Comparison of ENCODE assay signal across 8 cellular contexts in genomic region chr3:71652786-71653419, GRCh38.
DNase-seq lines count a peak whose midpoint lies in the region; ATAC-seq and TF ChIP-seq lines count a peak whose summit lies in the region.

No MANE protein-coding gene starts in this region.

- H3K4me3 ChIP-seq in AG10803 (ENCODE audit: low read length) (no peak overlapping the region), gastroesophageal sphincter (no peak overlapping the region), trophoblast cell (ENCODE audit: low read depth, low read length) (no peak overlapping the region)

- no peak overlapping the region for H2BK12ac ChIP-seq in trophoblast cell (ENCODE audit: low read length)

- H3K4ac ChIP-seq in trophoblast cell (ENCODE audit: low read depth, low read length): no peak overlapping the region

- no peak for TF ChIP-seq POLR2A in gastroesophageal sphincter (IDR thresholded peaks at IDR 0.05)

- H3K9me3 ChIP-seq in gastroesophageal sphincter (no peaks in the 10 kb centered on the region), trophoblast cell (ENCODE audit: insufficient read depth, low read depth, low read length) (no peaks in the 10 kb centered on the region)

- no peaks in the 10 kb centered on the region for H3K27me3 ChIP-seq in gastroesophageal sphincter
- no peaks in the 10 kb centered on the region for H3K27me3 ChIP-seq in trophoblast cell (ENCODE audit: insufficient read depth, low read length)

- DNase-seq in AG10803 (ENCODE audit: low read depth): peak; percentile 64
- DNase-seq in GM13976 (ENCODE audit: low spot score): peak; percentile 44
- DNase-seq in NCI-H2081 treated with DMSO at 0.1 percent for 48 hours (lab: John Stamatoyannopoulos, UW): peak; percentile 30
- peak; percentile 59 for DNase-seq in activated CD4-positive, alpha-beta T cell treated with anti-CD3 and anti-CD28 coated beads, Interleukin-2, amount 10 ng/mL, durations not matched to agents 24 days and 14 days
- peak; percentile 14 to 81 for DNase-seq in trophoblast cell

- H3K4me1 Mint-ChIP-seq in activated CD4-positive, alpha-beta T cell treated with anti-CD3 and anti-CD28 coated beads, Interleukin-2, amount 10 ng/mL, durations not matched to agents 24 days and 14 days: peaks cover 3% of the 10 kb centered on the region

- no peaks in the 10 kb centered on the region for H3K9me3 Mint-ChIP-seq in activated CD4-positive, alpha-beta T cell treated with anti-CD3 and anti-CD28 coated beads, Interleukin-2, amount 10 ng/mL, durations not matched to agents 24 days and 14 days

- H3K27ac Mint-ChIP-seq in activated CD4-positive, alpha-beta T cell treated with anti-CD3 and anti-CD28 coated beads, Interleukin-2, amount 10 ng/mL, durations not matched to agents 24 days and 14 days: no peak overlapping the region

- H3K27ac ChIP-seq in gastroesophageal sphincter (peak overlapping the region; percentile 30 to 69 (median 37)), trophoblast cell (ENCODE audit: low read depth, low read length) (no peak overlapping the region)

- H3K36me3 Mint-ChIP-seq in activated CD4-positive, alpha-beta T cell treated with anti-CD3 and anti-CD28 coated beads, Interleukin-2, amount 10 ng/mL, durations not matched to agents 24 days and 14 days (ENCODE audit: low read depth): no peaks in the 10 kb centered on the region

- no peak overlapping the region for H3K18ac ChIP-seq in trophoblast cell (ENCODE audit: low read length)

- no peaks in the 10 kb centered on the region for H3K27me3 Mint-ChIP-seq in activated CD4-positive, alpha-beta T cell treated with anti-CD3 and anti-CD28 coated beads, Interleukin-2, amount 10 ng/mL, durations not matched to agents 24 days and 14 days

- intact Hi-C loops in activated CD4-positive, alpha-beta T cell treated with anti-CD3 and anti-CD28 coated beads, Interleukin-2, amount 10 ng/mL, durations not matched to agents 24 days and 14 days (cut with micrococcal nuclease): loop anchor here (2.0 to 10.0 kb wide), 3 partner anchors 588 to 1588 kb away; no protein-coding TSS in a partner anchor

- no peak overlapping the region for H2BK120ac ChIP-seq in trophoblast cell (ENCODE audit: insufficient read depth, low read length, poor library complexity)

- H3K23ac ChIP-seq in trophoblast cell (ENCODE audit: low read length): no peak overlapping the region

- no peaks in the 10 kb centered on the region for H3K79me2 ChIP-seq in trophoblast cell (ENCODE audit: control insufficient read depth, insufficient read depth, low read length, poor library complexity)

- H2AFZ ChIP-seq in trophoblast cell (ENCODE audit: insufficient read depth, low read length, poor library complexity): no peak overlapping the region

- no peak overlapping the region for H4K8ac ChIP-seq in trophoblast cell (ENCODE audit: low read depth, low read length)

- H3K9ac ChIP-seq in trophoblast cell (ENCODE audit: low read length): no peak overlapping the region

- H2AK5ac ChIP-seq in trophoblast cell (ENCODE audit: low read length): no peak overlapping the region

- no peak overlapping the region for H3K4me3 Mint-ChIP-seq in activated CD4-positive, alpha-beta T cell treated with anti-CD3 and anti-CD28 coated beads, Interleukin-2, amount 10 ng/mL, durations not matched to agents 24 days and 14 days

- H3K36me3 ChIP-seq in gastroesophageal sphincter (no peaks in the 10 kb centered on the region), trophoblast cell (ENCODE audit: control insufficient read depth in 1 of 2, insufficient read depth in 2 of 2, low read length in 2 of 2) (no peaks in the 10 kb centered on the region)

- no peak overlapping the region for H3K14ac ChIP-seq in trophoblast cell (ENCODE audit: low read length)

- TF ChIP-seq CTCF in AG10803 (conservative IDR thresholded peaks at IDR 0.05; ENCODE audit: low read length): peak; percentile 60
- peak; percentile 5 for TF ChIP-seq CTCF in GM13976 (IDR thresholded peaks at IDR 0.05; ENCODE audit: borderline replicate concordance, control extremely low read depth, extremely low read depth, insufficient read depth, missing control alignments)
- TF ChIP-seq CTCF in gastroesophageal sphincter (IDR thresholded peaks at IDR 0.05): peak in 3 of 4 experiments; percentile 50 to 65 (median 63)

- TF ChIP-seq EP300 in gastroesophageal sphincter (IDR thresholded peaks at IDR 0.05): no peak

- 12 to 15% methylated on average over 5 to 14 of the region's 14 CpGs for WGBS in gastroesophageal sphincter (ENCODE audit: low coverage in 1 of 2), 2 donors
- no CpG with 5 or more reads among the region's 14 CpGs for WGBS in trophoblast cell (ENCODE audit: extremely low coverage, insufficient coverage, insufficient read length)

- H3K4me1 ChIP-seq in gastroesophageal sphincter: peaks cover 0 to 42% (median 6%) of the 10 kb centered on the region in 3 donors
- no peaks in the 10 kb centered on the region for H3K4me1 ChIP-seq in trophoblast cell (ENCODE audit: control insufficient read depth in 1 of 2, insufficient read depth in 2 of 2, low read length in 2 of 2)

- ATAC-seq in gastroesophageal sphincter: peak; percentile 74
- ATAC-seq in HG02571 (IDR thresholded peaks at IDR 0.05; ENCODE audit: unreplicated experiment): no peak
- no peak for ATAC-seq in GM18517 (IDR thresholded peaks at IDR 0.05; ENCODE audit: unreplicated experiment)

- no peak overlapping the region for H3K4me2 ChIP-seq in trophoblast cell (ENCODE audit: low read length)

- in situ Hi-C loops in GM13976 (cut with MboI; ENCODE audit: low sequenced_read_pairs, unreplicated experiment): no loop called here

- no peak overlapping the region for H4K12ac ChIP-seq in trophoblast cell (ENCODE audit: low read depth, low read length)

- no peaks in the 10 kb centered on the region for H3K79me1 ChIP-seq in trophoblast cell (ENCODE audit: low read length)

- no peak overlapping the region for H2BK5ac ChIP-seq in trophoblast cell (ENCODE audit: low read depth, low read length, poor library complexity)

- H4K91ac ChIP-seq in trophoblast cell (ENCODE audit: low read depth, low read length): no peak overlapping the region

Comparison
In these comparisons a context has a peak if more than half of its experiments do, and no peak if none do; other contexts are left out.
1. CTCF ChIP-seq: peak in every context shown above with its lines; median percentile 63 in gastroesophageal sphincter; 60 in AG10803; 5 in GM13976.